In the genomic region with DNA sequence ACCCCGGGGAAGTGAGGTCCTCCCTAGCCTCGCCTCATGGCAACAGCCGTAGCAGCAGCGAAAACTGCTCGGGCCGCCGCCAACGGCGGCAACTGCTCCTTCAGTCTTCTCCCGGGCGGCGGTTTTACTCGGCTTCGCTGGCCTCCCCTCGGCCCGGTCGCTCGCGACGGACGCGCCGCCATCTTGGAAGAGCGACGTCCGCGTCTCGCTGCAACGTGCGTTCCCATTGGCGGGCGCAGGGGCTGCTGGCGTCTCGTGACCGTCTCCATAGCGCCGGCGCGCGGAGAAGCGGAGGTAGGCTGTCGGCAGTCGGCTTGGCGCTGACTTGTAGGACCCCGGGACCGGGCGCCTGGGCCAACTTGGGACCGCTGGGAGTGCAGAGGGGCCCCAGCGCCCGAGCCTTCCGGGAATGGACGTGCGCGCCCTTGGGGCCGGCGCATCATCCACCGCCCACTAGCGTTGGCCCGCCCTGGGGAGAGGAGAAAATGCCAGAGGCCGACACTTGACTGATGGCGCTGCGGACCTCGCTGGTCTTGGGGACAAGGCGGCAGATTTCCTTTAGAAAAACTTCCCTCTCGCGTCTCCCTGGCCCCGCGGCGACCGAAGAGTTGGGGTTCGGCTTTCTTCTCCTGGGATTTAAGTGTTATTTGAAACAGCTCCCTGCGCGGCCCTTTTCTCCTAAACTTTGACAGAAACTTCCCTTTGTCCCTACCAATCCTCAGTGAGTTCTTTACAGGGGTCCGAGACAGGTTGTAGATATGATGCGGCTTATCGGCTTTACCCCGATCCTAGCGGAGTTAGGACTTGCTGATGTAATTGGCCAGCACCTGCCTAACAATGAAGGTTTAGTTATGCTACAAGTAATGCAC, we compare ENCODE assay signal across 1 cellular context.
TF ChIP-seq lines count a peak whose summit lies in the region.

A gene with protein sequence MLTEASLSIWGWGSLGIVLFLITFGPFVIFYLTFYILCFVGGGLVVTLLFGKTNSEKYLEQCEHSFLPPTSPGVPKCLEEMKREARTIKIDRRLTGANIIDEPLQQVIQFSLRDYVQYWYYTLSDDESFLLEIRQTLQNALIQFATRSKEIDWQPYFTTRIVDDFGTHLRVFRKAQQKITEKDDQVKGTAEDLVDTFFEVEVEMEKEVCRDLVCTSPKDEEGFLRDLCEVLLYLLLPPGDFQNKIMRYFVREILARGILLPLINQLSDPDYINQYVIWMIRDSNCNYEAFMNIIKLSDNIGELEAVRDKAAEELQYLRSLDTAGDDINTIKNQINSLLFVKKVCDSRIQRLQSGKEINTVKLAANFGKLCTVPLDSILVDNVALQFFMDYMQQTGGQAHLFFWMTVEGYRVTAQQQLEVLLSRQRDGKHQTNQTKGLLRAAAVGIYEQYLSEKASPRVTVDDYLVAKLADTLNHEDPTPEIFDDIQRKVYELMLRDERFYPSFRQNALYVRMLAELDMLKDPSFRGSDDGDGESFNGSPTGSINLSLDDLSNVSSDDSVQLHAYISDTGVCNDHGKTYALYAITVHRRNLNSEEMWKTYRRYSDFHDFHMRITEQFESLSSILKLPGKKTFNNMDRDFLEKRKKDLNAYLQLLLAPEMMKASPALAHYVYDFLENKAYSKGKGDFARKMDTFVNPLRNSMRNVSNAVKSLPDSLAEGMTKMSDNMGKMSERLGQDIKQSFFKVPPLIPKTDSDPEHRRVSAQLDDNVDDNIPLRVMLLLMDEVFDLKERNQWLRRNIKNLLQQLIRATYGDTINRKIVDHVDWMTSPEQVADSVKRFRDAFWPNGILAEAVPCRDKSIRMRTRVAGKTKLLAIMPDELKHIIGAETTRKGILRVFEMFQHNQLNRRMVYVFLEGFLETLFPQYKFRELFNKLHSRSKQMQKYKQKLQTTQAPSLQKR (minus strand): TSS at position 193 of the 869 bp plus-strand sequence. CDS start 199 bp downstream, outside the sequence.

TF ChIP-seq in HepG2, 621 proteins besides CTCF, POLR2A, EP300 and RAD21 (continued from another document):
- TF ChIP-seq MTF1 (CRISPR knock-in tag; IDR thresholded peaks at IDR 0.05) (no peak), ELF4 (CRISPR knock-in tag; IDR thresholded peaks at IDR 0.05; ENCODE audit: borderline replicate concordance) (no peak), ZNF230 (CRISPR knock-in tag; IDR thresholded peaks at IDR 0.05) (0 out of 2 replicates have a peak, but pooled peaks have one; percentile 29), ZBTB1 (CRISPR knock-in tag; IDR thresholded peaks at IDR 0.05; ENCODE audit: borderline replicate concordance) (no peak), CEBPB (IDR thresholded peaks at IDR 0.05; ENCODE audit: borderline replicate concordance, low read depth, low read length) (no peak), RFX1 (IDR thresholded peaks at IDR 0.05) (peak; percentile 68), TP53 (CRISPR knock-in tag; conservative IDR thresholded peaks at IDR 0.05) (0 out of 2 replicates have a peak, but pooled peaks have one; percentile 17), ZNF235 (CRISPR knock-in tag; IDR thresholded peaks at IDR 0.05; ENCODE audit: borderline replicate concordance) (peak; percentile 85; the same call in 1 of the 2 replicates), SIX1 (CRISPR knock-in tag; IDR thresholded peaks at IDR 0.05; ENCODE audit: borderline replicate concordance) (no peak), ZBTB7A (CRISPR knock-in tag; IDR thresholded peaks at IDR 0.05) (no peak), ETV6 (CRISPR knock-in tag; conservative IDR thresholded peaks at IDR 0.05) (no peak), MIER3 (CRISPR knock-in tag; IDR thresholded peaks at IDR 0.05; ENCODE audit: borderline replicate concordance) (peak; percentile 71; the same call in 1 of the 2 replicates), NR2F6 (IDR thresholded peaks at IDR 0.05) (no peak), NR2F6 (CRISPR knock-in tag; IDR thresholded peaks at IDR 0.05) (peak; percentile 36; the same call in 1 of the 2 replicates), NFYB (CRISPR knock-in tag; IDR thresholded peaks at IDR 0.05) (peak; percentile 86), ISL2 (CRISPR knock-in tag; IDR thresholded peaks at IDR 0.05) (peak; percentile 38), ZNF431 (CRISPR knock-in tag; IDR thresholded peaks at IDR 0.05; ENCODE audit: borderline replicate concordance, low read depth) (no peak), PLRG1 (conservative IDR thresholded peaks at IDR 0.05) (no peak), RORA (CRISPR knock-in tag; IDR thresholded peaks at IDR 0.05) (no peak), ZNF577 (CRISPR knock-in tag; IDR thresholded peaks at IDR 0.05; ENCODE audit: borderline replicate concordance, low read depth) (no peak), RCOR2 (CRISPR knock-in tag; IDR thresholded peaks at IDR 0.05) (peak; percentile 36; the same call in 1 of the 2 replicates), ZNF530 (CRISPR knock-in tag; IDR thresholded peaks at IDR 0.05; ENCODE audit: low read depth) (no peak), ZNF746 (CRISPR knock-in tag; IDR thresholded peaks at IDR 0.05) (no peak), ZNF768 (CRISPR knock-in tag; IDR thresholded peaks at IDR 0.05) (peak; percentile 55), ZNF563 (CRISPR knock-in tag; IDR thresholded peaks at IDR 0.05) (peak; percentile 80), SUZ12 (IDR thresholded peaks at IDR 0.05; ENCODE audit: low read depth, low read length) (no peak), ZNF781 (CRISPR knock-in tag; IDR thresholded peaks at IDR 0.05; ENCODE audit: borderline replicate concordance, not compliant biosample characterization) (peak; percentile 66), PTBP1 (IDR thresholded peaks at IDR 0.05; ENCODE audit: low read depth, low read length, poor library complexity, severe bottlenecking) (no peak), PAWR (CRISPR knock-in tag; IDR thresholded peaks at IDR 0.05; ENCODE audit: borderline replicate concordance) (no peak), SATB2 (CRISPR knock-in tag; IDR thresholded peaks at IDR 0.05) (no peak), GTF2F1 (IDR thresholded peaks at IDR 0.05; ENCODE audit: low read length) (no peak), PAF1 (CRISPR knock-in tag; IDR thresholded peaks at IDR 0.05) (no peak), RFXAP (CRISPR knock-in tag; IDR thresholded peaks at IDR 0.05; ENCODE audit: borderline replicate concordance) (no peak; the same call in 1 of the 2 replicates), NFATC3 (CRISPR knock-in tag; IDR thresholded peaks at IDR 0.05) (no peak)
- TF ChIP-seq, protein P1, sequence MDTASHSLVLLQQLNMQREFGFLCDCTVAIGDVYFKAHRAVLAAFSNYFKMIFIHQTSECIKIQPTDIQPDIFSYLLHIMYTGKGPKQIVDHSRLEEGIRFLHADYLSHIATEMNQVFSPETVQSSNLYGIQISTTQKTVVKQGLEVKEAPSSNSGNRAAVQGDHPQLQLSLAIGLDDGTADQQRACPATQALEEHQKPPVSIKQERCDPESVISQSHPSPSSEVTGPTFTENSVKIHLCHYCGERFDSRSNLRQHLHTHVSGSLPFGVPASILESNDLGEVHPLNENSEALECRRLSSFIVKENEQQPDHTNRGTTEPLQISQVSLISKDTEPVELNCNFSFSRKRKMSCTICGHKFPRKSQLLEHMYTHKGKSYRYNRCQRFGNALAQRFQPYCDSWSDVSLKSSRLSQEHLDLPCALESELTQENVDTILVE (CRISPR knock-in tag; IDR thresholded peaks at IDR 0.05) = peak; percentile 85; the same call in 1 of the 2 replicates
- TF ChIP-seq, protein P2, sequence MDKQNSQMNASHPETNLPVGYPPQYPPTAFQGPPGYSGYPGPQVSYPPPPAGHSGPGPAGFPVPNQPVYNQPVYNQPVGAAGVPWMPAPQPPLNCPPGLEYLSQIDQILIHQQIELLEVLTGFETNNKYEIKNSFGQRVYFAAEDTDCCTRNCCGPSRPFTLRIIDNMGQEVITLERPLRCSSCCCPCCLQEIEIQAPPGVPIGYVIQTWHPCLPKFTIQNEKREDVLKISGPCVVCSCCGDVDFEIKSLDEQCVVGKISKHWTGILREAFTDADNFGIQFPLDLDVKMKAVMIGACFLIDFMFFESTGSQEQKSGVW (CRISPR knock-in tag; IDR thresholded peaks at IDR 0.05; ENCODE audit: borderline replicate concordance) = no peak
- TF ChIP-seq, protein P3, sequence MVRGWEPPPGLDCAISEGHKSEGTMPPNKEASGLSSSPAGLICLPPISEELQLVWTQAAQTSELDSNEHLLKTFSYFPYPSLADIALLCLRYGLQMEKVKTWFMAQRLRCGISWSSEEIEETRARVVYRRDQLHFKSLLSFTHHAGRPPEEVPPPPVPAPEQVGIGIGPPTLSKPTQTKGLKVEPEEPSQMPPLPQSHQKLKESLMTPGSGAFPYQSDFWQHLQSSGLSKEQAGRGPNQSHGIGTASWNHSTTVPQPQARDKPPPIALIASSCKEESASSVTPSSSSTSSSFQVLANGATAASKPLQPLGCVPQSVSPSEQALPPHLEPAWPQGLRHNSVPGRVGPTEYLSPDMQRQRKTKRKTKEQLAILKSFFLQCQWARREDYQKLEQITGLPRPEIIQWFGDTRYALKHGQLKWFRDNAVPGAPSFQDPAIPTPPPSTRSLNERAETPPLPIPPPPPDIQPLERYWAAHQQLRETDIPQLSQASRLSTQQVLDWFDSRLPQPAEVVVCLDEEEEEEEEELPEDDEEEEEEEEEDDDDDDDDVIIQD (CRISPR knock-in tag; IDR thresholded peaks at IDR 0.05; ENCODE audit: low read depth) = peak; percentile 88
